ENCODE assay signal across 9 cellular contexts in the genomic region with DNA sequence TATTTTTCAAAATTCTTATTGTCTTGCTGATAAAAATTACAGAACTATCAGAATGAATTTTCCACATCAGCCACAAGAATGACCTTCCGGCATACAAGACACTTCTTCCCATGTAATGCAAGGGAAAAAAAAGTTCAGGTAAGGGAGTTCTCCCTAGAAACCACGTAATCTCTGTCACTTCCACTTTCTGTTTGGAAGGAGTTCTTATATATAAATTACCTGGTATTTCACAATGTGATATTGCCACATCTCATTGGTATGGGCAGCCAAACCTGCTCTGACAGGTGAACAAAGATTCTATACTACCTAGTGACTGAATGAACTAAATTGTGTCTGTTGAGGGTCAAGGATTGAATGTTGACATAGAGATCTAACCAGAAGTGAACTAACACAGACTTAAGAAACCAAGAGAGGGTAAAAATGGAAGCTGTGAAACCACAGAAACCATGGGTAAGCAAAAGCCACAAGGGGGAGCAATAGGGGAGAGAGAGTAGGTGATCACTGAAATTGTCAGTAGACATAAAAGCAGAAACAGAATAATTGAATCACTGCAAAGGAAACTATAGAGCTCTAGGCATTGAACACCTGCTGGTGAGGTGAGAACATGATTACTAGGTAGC.
DNase-seq lines count a peak whose midpoint lies in the region; ATAC-seq and TF ChIP-seq lines count a peak whose summit lies in the region.
"Had no signal": no experiment of that assay in that cellular context is flagged by ENCODE, and none has a peak within 500 bp of the region (broad histone marks: within the 10 kb centered on the region; RNA-seq: fewer than 3 reads in every experiment).

No MANE protein-coding gene starts in this region.

- CTCF ChIA-PET in Calu3 (lab: Charles Lee) = no interaction called here
- CTCF ChIA-PET in naive thymus-derived CD4-positive, alpha-beta T cell (lab: Charles Lee) = no interaction called here
- CTCF ChIA-PET in activated naive CD4-positive, alpha-beta T cell treated with anti-CD3 and anti-CD28 coated beads, Interleukin-2, amount 10 ng/mL, durations not matched to agents 7 days and 5 days (lab: Charles Lee) = interaction anchor here (0.7 kb wide), 2 partner anchors 12 to 661 kb away, joined by 3 read pairs; no protein-coding TSS in a partner anchor

- POLR2A ChIA-PET in naive thymus-derived CD4-positive, alpha-beta T cell (lab: Charles Lee) = no interaction called here

- no peaks in the 10 kb centered on the region for H3K27me3 Mint-ChIP-seq in Calu3 (ENCODE audit: unreplicated experiment)
- no peaks in the 10 kb centered on the region for H3K27me3 Mint-ChIP-seq in naive thymus-derived CD4-positive, alpha-beta T cell
- no peaks in the 10 kb centered on the region for H3K27me3 Mint-ChIP-seq in activated naive CD4-positive, alpha-beta T cell treated with anti-CD3 and anti-CD28 coated beads, Interleukin-2, amount 10 ng/mL, durations not matched to agents 7 days and 5 days
- H3K27me3 Mint-ChIP-seq: central memory CD8-positive, alpha-beta T cell had no signal

- H3K9me3 ChIP-seq in naive thymus-derived CD4-positive, alpha-beta T cell (ENCODE audit: control insufficient read depth in 2 of 3, low read length in 3 of 3) = peaks cover 0 to 3% (median 0%) of the 10 kb centered on the region in 3 experiments

- no peak overlapping the region for H3K4me3 ChIP-seq in retinal pigment epithelial cell (ENCODE audit: low read length)
- no peak overlapping the region for H3K4me3 ChIP-seq in naive thymus-derived CD4-positive, alpha-beta T cell (ENCODE audit: low read length)

- H3K9me3 Mint-ChIP-seq in Calu3 (ENCODE audit: low read depth, unreplicated experiment) = peaks cover 2% of the 10 kb centered on the region
- H3K9me3 Mint-ChIP-seq in naive thymus-derived CD4-positive, alpha-beta T cell = peaks cover 0 to 23% (median 7%) of the 10 kb centered on the region in 11 donors
- peaks cover 10% of the 10 kb centered on the region for H3K9me3 Mint-ChIP-seq in activated naive CD4-positive, alpha-beta T cell treated with anti-CD3 and anti-CD28 coated beads, Interleukin-2, amount 10 ng/mL, durations not matched to agents 7 days and 5 days

- ATAC-seq in GM19395 (IDR thresholded peaks at IDR 0.05; ENCODE audit: unreplicated experiment) = peak; percentile 99
- ATAC-seq in HG03342 (IDR thresholded peaks at IDR 0.05; ENCODE audit: unreplicated experiment) = peak; percentile 98
- no peak for ATAC-seq in naive thymus-derived CD4-positive, alpha-beta T cell

- no peaks in the 10 kb centered on the region for H3K4me1 Mint-ChIP-seq in Calu3 (ENCODE audit: low read depth, unreplicated experiment)
- no peaks in the 10 kb centered on the region for H3K4me1 Mint-ChIP-seq in naive thymus-derived CD4-positive, alpha-beta T cell
- H3K4me1 Mint-ChIP-seq in activated naive CD4-positive, alpha-beta T cell treated with anti-CD3 and anti-CD28 coated beads, Interleukin-2, amount 10 ng/mL, durations not matched to agents 7 days and 5 days = no peaks in the 10 kb centered on the region
- H3K4me1 Mint-ChIP-seq: central memory CD8-positive, alpha-beta T cell had no signal

- no peaks in the 10 kb centered on the region for H3K36me3 Mint-ChIP-seq in Calu3 (ENCODE audit: insufficient read depth, unreplicated experiment)
- no peaks in the 10 kb centered on the region for H3K36me3 Mint-ChIP-seq in naive thymus-derived CD4-positive, alpha-beta T cell
- no peaks in the 10 kb centered on the region for H3K36me3 Mint-ChIP-seq in activated naive CD4-positive, alpha-beta T cell treated with anti-CD3 and anti-CD28 coated beads, Interleukin-2, amount 10 ng/mL, durations not matched to agents 7 days and 5 days

- TF ChIP-seq CTCF in Calu3 (IDR thresholded peaks at IDR 0.05; ENCODE audit: unreplicated experiment) = no peak
- TF ChIP-seq CTCF in retinal pigment epithelial cell (conservative IDR thresholded peaks at IDR 0.05; ENCODE audit: low read depth, low read length) = peak; percentile 75

- H3K4me3 Mint-ChIP-seq in Calu3 (ENCODE audit: low read depth, unreplicated experiment) = no peak overlapping the region
- no peak overlapping the region for H3K4me3 Mint-ChIP-seq in naive thymus-derived CD4-positive, alpha-beta T cell
- no peak overlapping the region for H3K4me3 Mint-ChIP-seq in activated naive CD4-positive, alpha-beta T cell treated with anti-CD3 and anti-CD28 coated beads, Interleukin-2, amount 10 ng/mL, durations not matched to agents 7 days and 5 days
- H3K4me3 Mint-ChIP-seq: central memory CD8-positive, alpha-beta T cell had no signal

- no peak overlapping the region for H3K27ac ChIP-seq in naive thymus-derived CD4-positive, alpha-beta T cell (ENCODE audit: low read depth, low read length)

- intact Hi-C loops in Calu3 (cut with micrococcal nuclease; ENCODE audit: unreplicated experiment) = no loop called here
- intact Hi-C loops in naive thymus-derived CD4-positive, alpha-beta T cell (cut with micrococcal nuclease) = no loop called here

- H3K27ac Mint-ChIP-seq in Calu3 (ENCODE audit: unreplicated experiment) = no peak overlapping the region
- no peak overlapping the region for H3K27ac Mint-ChIP-seq in naive thymus-derived CD4-positive, alpha-beta T cell
- H3K27ac Mint-ChIP-seq in activated naive CD4-positive, alpha-beta T cell treated with anti-CD3 and anti-CD28 coated beads, Interleukin-2, amount 10 ng/mL, durations not matched to agents 7 days and 5 days = no peak overlapping the region

- DNase-seq in Calu3 = peak; percentile 31
- peak; percentile 13 for DNase-seq in SKM-1 (lab: John Stamatoyannopoulos, UW; ENCODE audit: unreplicated experiment)
- DNase-seq in retinal pigment epithelial cell (ENCODE audit: low read depth) = peak; percentile 2
- no peak for DNase-seq in naive thymus-derived CD4-positive, alpha-beta T cell
- no peak for DNase-seq in activated naive CD4-positive, alpha-beta T cell treated with anti-CD3 and anti-CD28 coated beads, Interleukin-2, amount 10 ng/mL, durations not matched to agents 7 days and 5 days
- no peak for DNase-seq in EL

- no peaks in the 10 kb centered on the region for H3K36me3 ChIP-seq in naive thymus-derived CD4-positive, alpha-beta T cell (ENCODE audit: control insufficient read depth in 2 of 3, insufficient read depth in 3 of 3, low read length in 3 of 3)

- no peaks in the 10 kb centered on the region for H3K27me3 ChIP-seq in naive thymus-derived CD4-positive, alpha-beta T cell (ENCODE audit: control insufficient read depth in 2 of 2, insufficient read depth in 2 of 2, low read length in 2 of 2)

- no peaks in the 10 kb centered on the region for H3K4me1 ChIP-seq in naive thymus-derived CD4-positive, alpha-beta T cell (ENCODE audit: control insufficient read depth in 2 of 2, insufficient read depth in 2 of 2, low read length in 2 of 2)

- BruUV-seq in Calu3 (replicated peaks; lab: Mats Ljungman, UMichigan) = no TSS peak

Comparison
In these comparisons a context has a peak if more than half of its experiments do, and no peak if none do; other contexts are left out.
1. DNase-seq: peak in Calu3 (single experiment), SKM-1 (single experiment) and retinal pigment epithelial cell (single experiment); none in naive thymus-derived CD4-positive, alpha-beta T cell (0 of 9), activated naive CD4-positive, alpha-beta T cell treated with anti-CD3 and anti-CD28 coated beads, Interleukin-2, amount 10 ng/mL, durations not matched to agents 7 days and 5 days (single experiment) and EL (single experiment).